In genomic region chr15:80052597-80053304, GRCh38 we compare ENCODE assay signal across 1 cellular context.
TF ChIP-seq lines count a peak whose summit lies in the region.

No MANE protein-coding gene starts in this region.

TF ChIP-seq in HEK293, 187 proteins besides CTCF, POLR2A, EP300 and RAD21 (continued from another document):
- TF ChIP-seq ZBTB10 (tag by site-specific recombination; IDR thresholded peaks at IDR 0.05) (no peak), ZFHX2 (tag by site-specific recombination; conservative IDR thresholded peaks at IDR 0.05) (peak; percentile 85), ZNF19 (tag by site-specific recombination; IDR thresholded peaks at IDR 0.05; ENCODE audit: low read depth) (no peak), ZNF274 (IDR thresholded peaks at IDR 0.05; ENCODE audit: low read length) (no peak), ZNF274 (tag by site-specific recombination; IDR thresholded peaks at IDR 0.05; ENCODE audit: borderline replicate concordance) (no peak), ZNF660 (tag by site-specific recombination; IDR thresholded peaks at IDR 0.05) (no peak), MZF1 (tag by site-specific recombination; IDR thresholded peaks at IDR 0.05; ENCODE audit: borderline replicate concordance) (no peak), ZNF223 (tag by site-specific recombination; IDR thresholded peaks at IDR 0.05) (no peak), ZNF18 (tag by site-specific recombination; IDR thresholded peaks at IDR 0.05) (no peak), ZBTB6 (tag by site-specific recombination; IDR thresholded peaks at IDR 0.05) (no peak), ZFP69B (tag by site-specific recombination; IDR thresholded peaks at IDR 0.05) (no peak), ZFP3 (tag by site-specific recombination; IDR thresholded peaks at IDR 0.05; ENCODE audit: low read depth) (0 out of 2 replicates have a peak, but pooled peaks have one; percentile 38), ZNF621 (tag by site-specific recombination; IDR thresholded peaks at IDR 0.05) (no peak), SP2 (tag by site-specific recombination; IDR thresholded peaks at IDR 0.05) (no peak), ZNF785 (tag by site-specific recombination; IDR thresholded peaks at IDR 0.05) (no peak), HOXD13 (CRISPR knock-in tag; IDR thresholded peaks at IDR 0.05; ENCODE audit: borderline replicate concordance) (no peak)
